Comparison of ENCODE assay signal across 9 cellular contexts in genomic region chr1:41673806-41674205, GRCh38.
DNase-seq lines count a peak whose midpoint lies in the region; ATAC-seq and TF ChIP-seq lines count a peak whose summit lies in the region.
"Had no signal": no experiment of that assay in that cellular context is flagged by ENCODE, and none has a peak within 500 bp of the region (broad histone marks: within the 10 kb centered on the region; RNA-seq: fewer than 3 reads in every experiment).

No MANE protein-coding gene starts in this region.

- H3K4me3 Mint-ChIP-seq in Caco-2 (ENCODE audit: unreplicated experiment) = no peak overlapping the region

- no peaks in the 10 kb centered on the region for H3K27me3 Mint-ChIP-seq in Caco-2 (ENCODE audit: insufficient read depth, unreplicated experiment)

- ATAC-seq in HG03442 (IDR thresholded peaks at IDR 0.05; ENCODE audit: unreplicated experiment) = no peak

- TF ChIP-seq CTCF in MM.1S (IDR thresholded peaks at IDR 0.05; ENCODE audit: low read length) (no peak), Caco-2 (IDR thresholded peaks at IDR 0.05; ENCODE audit: insufficient read depth in 1 of 2, low read depth in 1 of 2, low read length in 1 of 2, severe bottlenecking in 1 of 2, unreplicated experiment in 1 of 2) (no peak)

- CTCF ChIA-PET in Caco-2 (lab: Charles Lee) = no interaction called here

- POLR2A ChIA-PET in Caco-2 (lab: Charles Lee) = no interaction called here

- H3K9me2 ChIP-seq in MM.1S (replicated peaks; ENCODE audit: insufficient read depth, low read length) = no peaks in the 10 kb centered on the region

- no peaks in the 10 kb centered on the region for H3K9me3 Mint-ChIP-seq in Caco-2 (ENCODE audit: unreplicated experiment)

- peak overlapping the region; percentile 47 for H3K4me2 ChIP-seq in MM.1S (ENCODE audit: low read depth, low read length)

- peaks cover 39% of the 10 kb centered on the region for H3K4me1 ChIP-seq in MM.1S (ENCODE audit: low read length)
- peaks cover 11% of the 10 kb centered on the region for H3K4me1 ChIP-seq in Caco-2
- H3K4me1 ChIP-seq: prostate gland had no signal

- H4K20me1 ChIP-seq in MM.1S (ENCODE audit: insufficient read depth, low read length) = no peaks in the 10 kb centered on the region

- H2AFZ ChIP-seq in MM.1S (ENCODE audit: low read length) = peak overlapping the region; percentile 35; the same call in 1 of the 2 replicates

- BruUV-seq in Caco-2 (replicated peaks; lab: Mats Ljungman, UMichigan) = no TSS peak

- intact Hi-C loops in Caco-2 (cut with micrococcal nuclease; ENCODE audit: unreplicated experiment) = no loop called here

- H3K9me3 ChIP-seq in MM.1S (replicated peaks; ENCODE audit: insufficient read depth, low read length) (no peaks in the 10 kb centered on the region), Caco-2 (no peaks in the 10 kb centered on the region)
- H3K9me3 ChIP-seq: prostate gland had no signal

- H3K36me3 Mint-ChIP-seq in Caco-2 (ENCODE audit: insufficient read depth, unreplicated experiment) = no peaks in the 10 kb centered on the region

- peak; percentile 60 for DNase-seq in MM.1S
- peak; percentile 13 for DNase-seq in activated T-helper 9 cell treated with anti-CD3 and anti-CD28 coated beads, Interleukin-2, amount 50 U/mL, for 16 hours (ENCODE audit: low read depth)
- peak; percentile 49 for DNase-seq in stimulated activated CD4-positive, alpha-beta T cell treated with anti-CD3 and anti-CD28 coated beads, Interleukin-2, amount 100 ng/mL, for 4 hours (ENCODE audit: low read depth)
- no peak for DNase-seq in HUDEP-2 (lab: John Stamatoyannopoulos, UW; ENCODE audit: unreplicated experiment in 76 of 76)
- no peak for DNase-seq in Caco-2
- DNase-seq in DMS79 treated with DMSO at 0.1 percent for 48 hours (lab: John Stamatoyannopoulos, UW) = no peak

- H3K9ac ChIP-seq in MM.1S (ENCODE audit: low read length) = peak overlapping the region; percentile 51; the same call in 1 of the 2 replicates

- H3K4me1 Mint-ChIP-seq in Caco-2 (ENCODE audit: low read depth, unreplicated experiment) = peaks cover 16% of the 10 kb centered on the region

- peaks cover 12% of the 10 kb centered on the region for H3F3A ChIP-seq in MM.1S (ENCODE audit: insufficient read depth, low read length)

- peak overlapping the region; percentile 19; the same call in 1 of the 2 replicates for H3K4me3 ChIP-seq in MM.1S (ENCODE audit: low read length)
- no peak overlapping the region for H3K4me3 ChIP-seq in Caco-2 (ENCODE audit: low read depth, low read length)
- H3K4me3 ChIP-seq: prostate gland had no signal

- H3K27ac ChIP-seq in MM.1S (ENCODE audit: low read length) = peak overlapping the region; percentile 77
- H3K27ac ChIP-seq: prostate gland had no signal

- peak; percentile 17 for TF ChIP-seq POLR2A in GM19193 (IDR thresholded peaks at IDR 0.05; ENCODE audit: extremely low read depth, insufficient read depth, insufficient read length)

- H3K36me3 ChIP-seq in MM.1S (replicated peaks; ENCODE audit: insufficient read depth, low read length) (no peaks in the 10 kb centered on the region), Caco-2 (ENCODE audit: control insufficient read depth, insufficient read depth, low read length) (no peaks in the 10 kb centered on the region)
- H3K36me3 ChIP-seq: prostate gland had no signal

- H3K27me3 ChIP-seq in MM.1S (replicated peaks; ENCODE audit: insufficient read depth, low read length) (no peaks in the 10 kb centered on the region), Caco-2 (replicated peaks; ENCODE audit: control insufficient read depth, insufficient read depth, low read length) (no peaks in the 10 kb centered on the region)

- no peaks in the 10 kb centered on the region for H3K79me2 ChIP-seq in MM.1S (ENCODE audit: low read length)

- H3K27ac Mint-ChIP-seq in Caco-2 (ENCODE audit: unreplicated experiment) = no peak overlapping the region

Comparison
In these comparisons a context has a peak if more than half of its experiments do, and no peak if none do; other contexts are left out.
1. DNase-seq: peak in MM.1S (single experiment), activated T-helper 9 cell treated with anti-CD3 and anti-CD28 coated beads, Interleukin-2, amount 50 U/mL, for 16 hours (single experiment) and stimulated activated CD4-positive, alpha-beta T cell treated with anti-CD3 and anti-CD28 coated beads, Interleukin-2, amount 100 ng/mL, for 4 hours (single experiment); none in HUDEP-2 (0 of 76), Caco-2 (0 of 2) and DMS79 treated with DMSO at 0.1 percent for 48 hours (single experiment).